In the genomic region with DNA sequence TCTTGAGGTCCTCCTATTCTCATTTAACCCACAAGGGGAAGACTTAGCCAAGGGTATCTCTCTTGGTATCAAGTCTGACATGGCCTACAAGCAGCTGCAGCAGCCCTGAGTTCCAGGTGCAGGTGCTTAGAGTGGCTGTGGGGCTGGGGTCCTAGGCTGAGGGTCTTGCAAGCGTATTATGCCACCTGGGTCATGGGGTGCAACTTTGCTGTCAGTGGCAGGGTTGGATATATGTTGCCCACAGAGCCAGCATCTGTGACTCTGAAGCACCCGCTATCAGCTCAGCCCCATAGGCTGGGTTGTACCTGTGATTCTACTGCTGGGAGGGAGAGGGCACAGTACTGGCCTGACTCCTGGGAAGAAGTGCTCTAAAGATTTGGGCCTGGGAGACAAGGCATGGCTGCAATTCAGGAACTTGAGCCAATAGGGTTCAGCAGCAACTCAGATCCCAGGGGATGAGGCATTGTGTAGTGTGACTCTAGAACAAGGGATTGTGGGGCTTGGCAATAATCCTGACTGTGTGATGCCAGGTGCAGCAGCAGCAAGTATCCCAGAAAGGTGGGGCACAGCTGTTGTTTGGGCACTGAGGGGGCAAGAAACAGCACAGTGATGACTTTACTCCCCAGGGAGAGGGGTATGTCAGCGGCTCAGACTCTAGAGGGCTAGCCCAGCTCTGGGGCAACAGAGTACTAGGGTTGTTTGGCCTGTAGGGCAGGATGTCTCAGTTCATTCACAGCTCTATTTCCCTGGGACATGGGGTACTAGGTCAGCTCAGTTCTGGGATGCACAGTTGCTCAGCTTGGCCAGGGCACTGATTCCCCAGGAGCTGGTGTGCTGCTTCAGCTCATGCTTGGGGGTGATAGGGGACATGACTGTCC, we compare ENCODE assay signal across 25 cellular contexts. TPM values are rescaled to one million over a fixed set of nuclear protein-coding genes. Genes with fewer than 3 reads are reported as not detected.
DNase-seq lines count a peak whose midpoint lies in the region; ATAC-seq, FAIRE-seq and TF ChIP-seq lines count a peak whose summit lies in the region.
"Had no signal": no experiment of that assay in that cellular context is flagged by ENCODE, and none has a peak within 500 bp of the region (broad histone marks: within the 10 kb centered on the region; RNA-seq: fewer than 3 reads in every experiment).

No MANE protein-coding gene starts in this region.

- no peaks in the 10 kb centered on the region for H4K20me1 ChIP-seq in astrocyte (ENCODE audit: insufficient read depth, low read length)

- H3K4me3 ChIP-seq in astrocyte (ENCODE audit: insufficient read depth, low read depth, low read length): no peak overlapping the region
- H3K4me3 ChIP-seq: MG63, ovary had no signal

- peaks cover 11% of the 10 kb centered on the region for H3K9me3 Mint-ChIP-seq in astrocyte (ENCODE audit: unreplicated experiment)

- H3K79me2 ChIP-seq in astrocyte (ENCODE audit: insufficient read depth, low read length): no peaks in the 10 kb centered on the region

- no peaks in the 10 kb centered on the region for H3K36me3 ChIP-seq in astrocyte (ENCODE audit: insufficient read depth, low read length)
- H3K36me3 ChIP-seq: MG63, ovary had no signal

- no peak overlapping the region for H3K9ac ChIP-seq in astrocyte (ENCODE audit: low read length)

- ATAC-seq in HG03520 (IDR thresholded peaks at IDR 0.05; ENCODE audit: unreplicated experiment) (no peak), HG02884 (IDR thresholded peaks at IDR 0.05; ENCODE audit: unreplicated experiment) (no peak)
- ATAC-seq: right cardiac atrium had no signal

- H3K36me3 Mint-ChIP-seq in astrocyte (ENCODE audit: low read depth, unreplicated experiment): peaks cover 2% of the 10 kb centered on the region

- peaks cover 40% of the 10 kb centered on the region for H3K27me3 ChIP-seq in astrocyte (ENCODE audit: insufficient read depth, low read length)
- H3K27me3 ChIP-seq: ovary had no signal

- no peak for TF ChIP-seq POLR2A in H54 (IDR thresholded peaks at IDR 0.05; ENCODE audit: low read depth, low read length)

- H3K4me3 Mint-ChIP-seq in astrocyte (ENCODE audit: unreplicated experiment): no peak overlapping the region
- H3K4me3 Mint-ChIP-seq: memory B cell; natural killer cell treated with Interleukin-12 subunit alpha and Interleukin-12 subunit beta and Interleukin-15 and Interleukin-18, amount 100 ng/mL, for 72 hours had no signal

- no peaks in the 10 kb centered on the region for H3K9me3 ChIP-seq in astrocyte (ENCODE audit: insufficient read depth, low read depth, low read length)
- H3K9me3 ChIP-seq: MG63, ovary had no signal

- DNase-seq in H54 (ENCODE audit: insufficient read length, low spot score) (peak; percentile 1), NCI-H1436 treated with DMSO at 0.1 percent for 48 hours (lab: John Stamatoyannopoulos, UW) (peak; percentile 9), astrocyte (ENCODE audit: low read depth) (no peak), myocyte (ENCODE audit: low read depth) (peak; percentile 63), RCC 7860 (ENCODE audit: low spot score) (no peak), AG08396 (ENCODE audit: low spot score) (no peak)
- DNase-seq: activated CD4-positive, alpha-beta T cell treated with anti-CD3 and anti-CD28 coated beads, Interleukin-2, amount 50 U/mL, for 4 hours; activated gamma-delta T cell; left cardiac atrium; MG63; NCI-H187 treated with DMSO at 0.1 percent for 48 hours; T-helper 2 cell had no signal

- no peak for FAIRE-seq in H54 (lab: Jason Lieb, UNC)
- no peak for FAIRE-seq in astrocyte (lab: Jason Lieb, UNC)
- FAIRE-seq in RCC 7860 (lab: Jason Lieb, UNC): no peak
- FAIRE-seq: endometrium, GM19239 had no signal

- no peak overlapping the region for H3K4me2 ChIP-seq in astrocyte (ENCODE audit: low read length)

- no peak overlapping the region for H2AFZ ChIP-seq in astrocyte (ENCODE audit: low read depth, low read length)

- peak overlapping the region; percentile 34 for H3K27ac Mint-ChIP-seq in astrocyte (ENCODE audit: unreplicated experiment)
- H3K27ac Mint-ChIP-seq: memory B cell; natural killer cell treated with Interleukin-12 subunit alpha and Interleukin-12 subunit beta and Interleukin-15 and Interleukin-18, amount 100 ng/mL, for 72 hours had no signal

- H3K4me1 ChIP-seq in astrocyte (ENCODE audit: insufficient read depth, low read length): no peaks in the 10 kb centered on the region

- no peak for TF ChIP-seq CTCF in astrocyte (IDR thresholded peaks at IDR 0.05; ENCODE audit: insufficient read depth, low read depth, low read length)

- H3K4me1 Mint-ChIP-seq in astrocyte (ENCODE audit: low read depth, unreplicated experiment): no peaks in the 10 kb centered on the region
- H3K4me1 Mint-ChIP-seq: memory B cell had no signal

- H3K27ac ChIP-seq in astrocyte (ENCODE audit: low read depth, low read length): no peak overlapping the region
- H3K27ac ChIP-seq: C4-2B, ovary had no signal

- peaks cover 31% of the 10 kb centered on the region for H3K27me3 Mint-ChIP-seq in astrocyte (ENCODE audit: low read depth, unreplicated experiment)

RNA-seq across cellular contexts. Expression of a gene that starts 41.4 kb away (rescaled TPM):
- total RNA-seq in astrocyte (1.4 and 1.5 TPM in 2 replicates), myocyte (10.6 and 12.1 TPM in 2 replicates)
- 5.4 TPM for polyA plus RNA-seq in myocyte (2012)
- total RNA-seq: Daoy, fibroblast of lung had no signal

RNA-seq across cellular contexts. Expression of a gene that starts 55.8 kb away (rescaled TPM):
- not detected in 2 replicates for total RNA-seq in astrocyte
- not detected in 2 replicates for total RNA-seq in myocyte
- polyA plus RNA-seq in myocyte (2012): 0.08 TPM
- total RNA-seq: fibroblast of lung; left cardiac atrium; natural killer cell treated with Interleukin-12 subunit alpha and Interleukin-12 subunit beta and Interleukin-15 and Interleukin-18, amount 100 ng/mL, for 72 hours; ovary; right cardiac atrium; SK-MEL-5; ureter had no signal
- polyA plus RNA-seq: fibroblast of lung, ovary, right cardiac atrium had no signal

Comparison
In these comparisons a context has a peak if more than half of its experiments do, and no peak if none do; other contexts are left out.
1. DNase-seq: peak in H54 (single experiment), NCI-H1436 treated with DMSO at 0.1 percent for 48 hours (single experiment) and myocyte (single experiment); none in astrocyte (single experiment), RCC 7860 (single experiment) and AG08396 (single experiment).